ENCODE assay signal across 9 cellular contexts in the genomic region with DNA sequence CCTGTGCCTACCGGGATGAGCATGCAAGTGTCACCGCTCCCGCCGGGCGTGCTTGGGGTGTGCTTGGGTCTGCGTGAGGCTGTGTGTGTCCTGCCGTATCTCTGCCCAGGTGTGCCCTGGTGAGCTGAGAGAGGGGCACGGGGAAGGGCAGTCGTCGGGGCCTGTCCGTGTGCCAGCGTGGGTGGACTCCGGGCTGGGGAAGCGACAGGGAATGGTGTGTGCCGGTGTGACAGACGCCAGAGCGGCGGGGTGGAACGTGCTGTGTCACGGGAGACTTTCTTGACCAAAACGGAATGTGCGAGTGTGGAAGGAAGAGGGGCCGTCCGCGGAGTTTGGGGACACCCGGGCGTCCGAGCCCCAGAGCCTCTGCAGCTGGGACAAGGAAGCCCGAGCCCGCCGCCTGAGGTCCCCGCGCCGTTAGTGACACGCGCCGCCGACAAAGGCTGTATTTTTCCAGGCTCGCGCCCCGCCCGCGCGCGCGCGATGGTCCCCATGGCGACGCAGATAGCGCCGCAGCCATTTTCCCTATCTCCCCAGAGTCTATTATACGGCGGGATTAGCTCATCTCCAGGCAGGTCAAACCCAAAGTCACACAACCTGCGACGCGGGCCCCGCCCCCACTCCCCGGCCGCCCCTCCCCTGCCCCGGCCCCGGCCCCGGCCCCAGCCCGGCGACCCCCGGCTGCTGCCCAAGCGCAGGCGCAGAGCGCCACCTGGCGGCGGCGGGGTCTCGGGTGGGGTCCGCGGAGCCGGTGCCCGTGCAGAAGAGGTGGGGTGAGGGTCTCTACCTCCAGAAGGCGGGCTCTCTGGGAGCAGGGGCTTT. TPM values are rescaled to one million over a fixed set of nuclear protein-coding genes. Genes with fewer than 3 reads are reported as not detected.
DNase-seq lines count a peak whose midpoint lies in the region; ATAC-seq and TF ChIP-seq lines count a peak whose summit lies in the region.
"Had no signal": no experiment of that assay in that cellular context is flagged by ENCODE, and none has a peak within 500 bp of the region (broad histone marks: within the 10 kb centered on the region; RNA-seq: fewer than 3 reads in every experiment).

No MANE protein-coding gene starts in this region.

- H3K9me3 ChIP-seq in cardiac muscle cell (ENCODE audit: low read depth) (no peaks in the 10 kb centered on the region), upper lobe of right lung (no peaks in the 10 kb centered on the region)

- intact Hi-C loops in posterior vena cava (cut with DNase I) (loop anchor here (5.0 to 10.0 kb wide), 2 partner anchors 70 to 403 kb away; no protein-coding TSS in a partner anchor), upper lobe of right lung (cut with DNase I) (loop anchor here (10.0 kb wide), 1 partner anchor 77 kb away; no protein-coding TSS in a partner anchor)

- H3K4me1 ChIP-seq in cardiac muscle cell (ENCODE audit: low read depth) (peaks cover 16% of the 10 kb centered on the region), upper lobe of right lung (peaks cover 9% of the 10 kb centered on the region)

- DNase-seq in DMS153 treated with DMSO at 0.1 percent for 48 hours (lab: John Stamatoyannopoulos, UW; ENCODE audit: unreplicated experiment): peak; percentile 27
- peak; percentile 75 for DNase-seq in M059J (ENCODE audit: low read depth)
- peak; percentile 50 for DNase-seq in SK-MEL-5 (ENCODE audit: low read depth, low spot score)
- DNase-seq in activated naive CD4-positive, alpha-beta T cell treated with Interleukin-2 at 50 U/mL for 16 hours: peak; percentile 64
- DNase-seq in cardiac muscle cell (ENCODE audit: low read depth in 1 of 2, low spot score in 1 of 2): peak; percentile 38 to 80
- peak; percentile 87 for DNase-seq in posterior vena cava (ENCODE audit: low spot score)
- peak; percentile 79 for DNase-seq in upper lobe of right lung

- in situ Hi-C loops in SK-MEL-5 (cut with HindIII; ENCODE audit: low pct_unique_long_range_greater_than_20kb, low sequenced_read_pairs): no loop called here

- TF ChIP-seq CTCF in cardiac muscle cell (IDR thresholded peaks at IDR 0.05; ENCODE audit: low read depth, low read length) (peak; percentile 59), upper lobe of right lung (IDR thresholded peaks at IDR 0.05) (peak; percentile 58)

- H3K4me3 ChIP-seq in cardiac muscle cell (peak overlapping the region; percentile 53), upper lobe of right lung (peak overlapping the region; percentile 46)

- H3K36me3 ChIP-seq in cardiac muscle cell: no peaks in the 10 kb centered on the region
- no peaks in the 10 kb centered on the region for H3K36me3 ChIP-seq in upper lobe of right lung

- ATAC-seq in upper lobe of right lung: peak; percentile 66
- ATAC-seq in GM21528 (IDR thresholded peaks at IDR 0.05; ENCODE audit: low FRiP score, unreplicated experiment): no peak

- H3K27me3 ChIP-seq in cardiac muscle cell: peaks cover 54% of the 10 kb centered on the region
- H3K27me3 ChIP-seq in upper lobe of right lung: peaks cover 90% of the 10 kb centered on the region

- no peak overlapping the region for H3K27ac ChIP-seq in cardiac muscle cell
- H3K27ac ChIP-seq in upper lobe of right lung: no peak overlapping the region

RNA-seq across cellular contexts. Expression of a gene that starts 4.5 kb away (rescaled TPM):
- total RNA-seq in M059J (2014; rRNA removed; shearing (Covaris generic)): 22.7 and 36.3 TPM in 2 replicates
- 0.75 and 1.8 TPM in 2 replicates for total RNA-seq in SK-MEL-5 (2014; rRNA removed; shearing (Covaris generic))
- 7.4 and 7.7 TPM in 2 replicates for polyA plus RNA-seq in SK-MEL-5 (2015; cell fraction: cytosol; rRNA removed)
- 1.9 and 3.8 TPM in 2 replicates for polyA plus RNA-seq in SK-MEL-5 (2015; cell fraction: nucleus; rRNA removed)
- total RNA-seq in cardiac muscle cell (17.7 and 18.3 TPM in 2 replicates), posterior vena cava (10 to 100 TPM; 11.6 to 11.9 TPM), upper lobe of right lung (86.6 TPM)
- polyA plus RNA-seq in cardiac muscle cell: 15.2 and 22.7 TPM in 2 replicates

RNA-seq across cellular contexts. Expression of a gene that starts 30.8 kb away (rescaled TPM):
- not detected in 2 replicates for total RNA-seq in M059J (2014; rRNA removed; shearing (Covaris generic))
- not detected in 2 replicates for total RNA-seq in SK-MEL-5 (2014; rRNA removed; shearing (Covaris generic))
- polyA plus RNA-seq in SK-MEL-5 (2015; cell fraction: cytosol; rRNA removed): not detected in 2 replicates
- polyA plus RNA-seq in SK-MEL-5 (2015; cell fraction: nucleus; rRNA removed): not detected in 2 replicates
- total RNA-seq in cardiac muscle cell: not detected in 2 replicates
- not detected in 2 replicates for polyA plus RNA-seq in cardiac muscle cell
- not detected for total RNA-seq in posterior vena cava
- not detected for total RNA-seq in upper lobe of right lung
- total RNA-seq: activated CD8-positive, alpha-beta memory T cell treated with anti-CD3 and anti-CD28 coated beads for 36 hours had no signal

Comparison
In these comparisons a context has a peak if more than half of its experiments do, and no peak if none do; other contexts are left out.
1. DNase-seq: peak in every context shown above with its lines; median percentile 87 in posterior vena cava; 79 in upper lobe of right lung; 75 in M059J; 64 in activated naive CD4-positive, alpha-beta T cell treated with Interleukin-2 at 50 U/mL for 16 hours; 59 in cardiac muscle cell; 50 in SK-MEL-5; 27 in DMS153 treated with DMSO at 0.1 percent for 48 hours.